8 cellular contexts compared by ENCODE assay signal in genomic region chr3:194672876-194673275, GRCh38. TPM values are rescaled to one million over a fixed set of nuclear protein-coding genes. Genes with fewer than 3 reads are reported as not detected.
DNase-seq lines count a peak whose midpoint lies in the region; ATAC-seq and TF ChIP-seq lines count a peak whose summit lies in the region.

No MANE protein-coding gene starts in this region.

- TF ChIP-seq CTCF in OCI-LY7 (conservative IDR thresholded peaks at IDR 0.05; ENCODE audit: low read length) (no peak), epithelial cell of esophagus (IDR thresholded peaks at IDR 0.05; ENCODE audit: insufficient read depth, low read depth, low read length, missing control alignments) (no peak), neutrophil (IDR thresholded peaks at IDR 0.05) (no peak)

- H3K79me2 ChIP-seq in OCI-LY7 (ENCODE audit: insufficient read depth, low read depth, low read length) = peaks cover 38% of the 10 kb centered on the region

- CTCF ChIA-PET in OCI-LY7 (lab: Charles Lee; ENCODE audit: unreplicated experiment) = interaction anchor here (0.9 kb wide), 1 partner anchor 15 kb away, joined by 3 read pairs; no protein-coding TSS in a partner anchor

- DNase-seq in OCI-LY7 (ENCODE audit: low spot score) (no peak), epithelial cell of esophagus (ENCODE audit: low read depth) (no peak), ACHN (no peak), NCI-H128 (lab: John Stamatoyannopoulos, UW; ENCODE audit: unreplicated experiment) (no peak)
- DNase-seq in stimulated activated CD4-positive, alpha-beta T cell treated with anti-CD3 and anti-CD28 coated beads, Interleukin-4, amount 100 ng/mL, for 1 hour = no peak

- H3K27me3 ChIP-seq in neutrophil = peaks cover 9% of the 10 kb centered on the region

- H3K9me3 ChIP-seq in OCI-LY7 (ENCODE audit: low read length) (no peaks in the 10 kb centered on the region), neutrophil (no peaks in the 10 kb centered on the region)

- H3K9me2 ChIP-seq in OCI-LY7 (ENCODE audit: insufficient read depth, low read length) = no peaks in the 10 kb centered on the region

- ATAC-seq in GM19467 (IDR thresholded peaks at IDR 0.05; ENCODE audit: unreplicated experiment) = peak; percentile 4
- no peak for ATAC-seq in GM18868 (IDR thresholded peaks at IDR 0.05; ENCODE audit: unreplicated experiment)

- BruUV-seq in OCI-LY7 (replicated peaks; lab: Mats Ljungman, UMichigan) = TSS peak; percentile 98

- H3K4me1 ChIP-seq in OCI-LY7 (ENCODE audit: insufficient read depth, low read length, poor library complexity, severe bottlenecking) (peaks cover 19% of the 10 kb centered on the region), neutrophil (ENCODE audit: control insufficient read depth in 1 of 2, insufficient read depth in 1 of 2, low read depth in 1 of 2, low read length in 1 of 2) (peaks cover 17 to 20% of the 10 kb centered on the region in 2 experiments)

- H3K36me3 ChIP-seq in OCI-LY7 (ENCODE audit: insufficient read depth, low read length) (peaks cover 23% of the 10 kb centered on the region), neutrophil (peaks cover 4% of the 10 kb centered on the region)

- H3K27ac ChIP-seq in OCI-LY7 (ENCODE audit: low read depth, low read length, poor library complexity, severe bottlenecking) (peak overlapping the region; percentile 50), neutrophil (peak overlapping the region; percentile 93)

- H3K4me2 ChIP-seq in OCI-LY7 (ENCODE audit: low read length) = peak overlapping the region; percentile 92

- H4K20me1 ChIP-seq in OCI-LY7 (ENCODE audit: insufficient read depth, low read length) = peaks cover 11% of the 10 kb centered on the region

- H2AFZ ChIP-seq in OCI-LY7 (ENCODE audit: low read length) = peak overlapping the region; percentile 74

- in situ Hi-C loops in ACHN (cut with HindIII; ENCODE audit: low pct_ligation_motif_present, low pct_unique_long_range_greater_than_20kb, low sequenced_read_pairs) = no loop called here

- intact Hi-C loops in OCI-LY7 (cut with micrococcal nuclease; ENCODE audit: unreplicated experiment) = loop anchor here (1.0 to 5.0 kb wide), 2 partner anchors 40 to 859 kb away; partner anchors contain the start of gene TMEM44

- POLR2A ChIA-PET in OCI-LY7 (lab: Charles Lee) = interaction anchor here (0.9 to 3.0 kb wide), 8 partner anchors 10 to 594 kb away, joined by 3 to 10 read pairs (median 3); no protein-coding TSS in a partner anchor

- H3K4me3 ChIP-seq in OCI-LY7 (ENCODE audit: low read depth, low read length, poor library complexity, severe bottlenecking) (peak overlapping the region; percentile 91), epithelial cell of esophagus (ENCODE audit: low read length) (peak overlapping the region; percentile 100), neutrophil (ENCODE audit: low read depth in 1 of 2, low read length in 1 of 2) (peak overlapping the region; percentile 79 to 87)

RNA-seq across cellular contexts. Expression of gene LSG1, which starts 0.9 kb away (rescaled TPM):
- total RNA-seq in OCI-LY7 (2014; rRNA removed; shearing (Covaris generic)) = 52.9 and 59.4 TPM in 2 replicates
- total RNA-seq in OCI-LY7 (2022) = 39.3 and 44.4 TPM in 2 replicates

RNA-seq across cellular contexts. Expression of gene FAM43A, which starts 12.8 kb away (rescaled TPM):
- total RNA-seq in OCI-LY7 (2014; rRNA removed; shearing (Covaris generic)) = 17.2 and 21.6 TPM in 2 replicates
- total RNA-seq in OCI-LY7 (2022) = 7.5 and 8.2 TPM in 2 replicates

RNA-seq across cellular contexts. Expression of gene TMEM44, which starts 39.7 kb away (rescaled TPM):
- total RNA-seq in OCI-LY7 (2014; rRNA removed; shearing (Covaris generic)) = 8.8 and 9.6 TPM in 2 replicates
- 22.9 and 25.7 TPM in 2 replicates for total RNA-seq in OCI-LY7 (2022)
